Comparison of ENCODE assay signal across 18 cellular contexts in genomic region chr9:72614057-72614456, GRCh38.
DNase-seq lines count a peak whose midpoint lies in the region; ATAC-seq, FAIRE-seq and TF ChIP-seq lines count a peak whose summit lies in the region.
"Had no signal": no experiment of that assay in that cellular context is flagged by ENCODE, and none has a peak within 500 bp of the region (broad histone marks: within the 10 kb centered on the region; RNA-seq: fewer than 3 reads in every experiment).

No MANE protein-coding gene starts in this region.

- no peaks in the 10 kb centered on the region; a peak in 1 of 5 replicates for H3K27me3 ChIP-seq in HepG2 (ENCODE audit: control insufficient read depth in 1 of 2, insufficient read depth in 2 of 2, low read length in 2 of 2)
- no peaks in the 10 kb centered on the region for H3K27me3 ChIP-seq in right lobe of liver
- H3K27me3 ChIP-seq in thyroid gland = no peaks in the 10 kb centered on the region

- POLR2A ChIA-PET in HepG2 (lab: Yijun Ruan, JAX) = no interaction called here

- H3K9me3 ChIP-seq in HepG2 (ENCODE audit: low read length) (no peaks in the 10 kb centered on the region), right lobe of liver (no peaks in the 10 kb centered on the region), mucosa of descending colon (no peaks in the 10 kb centered on the region), thyroid gland (no peaks in the 10 kb centered on the region)

- no peak for TF ChIP-seq RAD21 in HepG2 (CRISPR knock-in tag; IDR thresholded peaks at IDR 0.05)

- H3K27ac ChIP-seq in HepG2 (ENCODE audit: extremely low read length, insufficient read depth, low read length) (no peak overlapping the region), right lobe of liver (no peak overlapping the region), thyroid gland (peak overlapping the region in 1 of 3 donors; percentile 48)

- WGBS in HepG2 (ENCODE audit: low lambda C conversion rate) = 0% methylated on average over 1 of the region's 1 CpG
- WGBS in right lobe of liver (ENCODE audit: insufficient coverage, low coverage, low lambda C conversion rate, missing lambda C conversion rate) = 21% methylated on average over 1 of the region's 1 CpG
- WGBS in thyroid gland, 2 donors = 16 to 19% methylated on average over 1 of the region's 1 CpG

- no TSS peak for BruUV-seq in HepG2 (replicated peaks; lab: Mats Ljungman, UMichigan)

- no peaks in the 10 kb centered on the region for H3K36me3 ChIP-seq in HepG2 (replicated peaks in 1 of 2; ENCODE audit: control insufficient read depth in 1 of 2, insufficient read depth in 2 of 2, low read length in 2 of 2)
- no peaks in the 10 kb centered on the region for H3K36me3 ChIP-seq in right lobe of liver
- no peaks in the 10 kb centered on the region for H3K36me3 ChIP-seq in mucosa of descending colon (ENCODE audit: low read depth)
- no peaks in the 10 kb centered on the region for H3K36me3 ChIP-seq in thyroid gland

- H4K20me1 ChIP-seq in HepG2 (ENCODE audit: insufficient read depth, low read length) = no peaks in the 10 kb centered on the region

- H2AFZ ChIP-seq in HepG2 (ENCODE audit: low read length) = no peak overlapping the region

- TF ChIP-seq POLR2A in HepG2 (IDR thresholded peaks at IDR 0.05; ENCODE audit: insufficient read depth in 1 of 2, low read depth in 2 of 2, low read length in 2 of 2) = no peak
- TF ChIP-seq POLR2A in right lobe of liver (IDR thresholded peaks at IDR 0.05) = no peak
- no peak for TF ChIP-seq POLR2A in thyroid gland (IDR thresholded peaks at IDR 0.05)

- no peaks in the 10 kb centered on the region for H3K79me2 ChIP-seq in HepG2 (ENCODE audit: insufficient read depth, low read length)

- in situ Hi-C loops in HepG2 (cut with HindIII; ENCODE audit: extremely low pct_ligation_motif_present, low pct_unique_long_range_greater_than_20kb) = no loop called here

- no peaks in the 10 kb centered on the region for H3K4me1 ChIP-seq in HepG2 (ENCODE audit: insufficient read depth, low read length)
- H3K4me1 ChIP-seq in right lobe of liver = no peaks in the 10 kb centered on the region
- H3K4me1 ChIP-seq in mucosa of descending colon (ENCODE audit: low read depth) = peaks cover 5% of the 10 kb centered on the region
- H3K4me1 ChIP-seq in thyroid gland = peaks cover 0 to 7% of the 10 kb centered on the region in 2 donors

- H3K9ac ChIP-seq in HepG2 (ENCODE audit: insufficient read depth, low read depth, low read length) = no peak overlapping the region

- CTCF ChIA-PET in HepG2 (lab: Yijun Ruan, JAX; ENCODE audit: low intra/inter-chr PET ratio, low total read pairs) = no interaction called here

- H3K4me2 ChIP-seq in HepG2 (ENCODE audit: low read depth, low read length) = no peak overlapping the region

- no peak for TF ChIP-seq EP300 in HepG2 (IDR thresholded peaks at IDR 0.05; ENCODE audit: low read depth in 2 of 2, low read length in 2 of 2)
- no peak for TF ChIP-seq EP300 in HepG2 (CRISPR knock-in tag; IDR thresholded peaks at IDR 0.05; ENCODE audit: borderline replicate concordance)

- no peak for DNase-seq in HepG2 (ENCODE audit: low spot score)
- no peak for DNase-seq in right lobe of liver
- peak; percentile 10 for DNase-seq in fibroblast of mammary gland (ENCODE audit: low read depth)
- DNase-seq in mucosa of descending colon = no peak
- peak; percentile 44 to 53 for DNase-seq in thyroid gland
- DNase-seq in mesenteric fat pad (ENCODE audit: low spot score) = no peak
- no peak for DNase-seq in NCI-H2081 (lab: John Stamatoyannopoulos, UW)
- DNase-seq: C1 segment of cervical spinal cord; Calu3; CD4-positive, alpha-beta T cell; DMS 273 treated with DMSO at 0.1 percent for 48 hours; DMS79 treated with DMSO at 0.1 percent for 48 hours; EL; GDM1; H7 had no signal

- TF ChIP-seq CTCF in HepG2 (CRISPR knock-in tag; IDR thresholded peaks at IDR 0.05) (no peak), right lobe of liver (IDR thresholded peaks at IDR 0.05) (no peak), fibroblast of mammary gland (conservative IDR thresholded peaks at IDR 0.05; ENCODE audit: control insufficient read depth, insufficient read depth, low read depth, low read length) (no peak), mucosa of descending colon (IDR thresholded peaks at IDR 0.05) (no peak), thyroid gland (IDR thresholded peaks at IDR 0.05) (no peak)

- intact Hi-C loops in HepG2 (cut with micrococcal nuclease; ENCODE audit: unreplicated experiment) (no loop called here), right lobe of liver (cut with DNase I) (no loop called here), mucosa of descending colon (cut with DNase I, micrococcal nuclease) (no loop called here), thyroid gland (cut with DNase I) (no loop called here)

- H3K4me3 ChIP-seq in HepG2 (replicated peaks in 1 of 3; ENCODE audit: insufficient read depth in 1 of 3, low read depth in 2 of 3, low read length in 3 of 3) (no peak overlapping the region), right lobe of liver (no peak overlapping the region), fibroblast of mammary gland (ENCODE audit: control insufficient read depth, low read depth, low read length) (no peak overlapping the region), mucosa of descending colon (no peak overlapping the region), thyroid gland (replicated peaks in 1 of 3) (no peak overlapping the region)

- ATAC-seq in HepG2 = no peak
- ATAC-seq in right lobe of liver = no peak
- peak; percentile 71 for ATAC-seq in mucosa of descending colon
- ATAC-seq in GM21423 (IDR thresholded peaks at IDR 0.05; ENCODE audit: unreplicated experiment) = no peak

- FAIRE-seq in HepG2 (lab: Jason Lieb, UNC) = no peak
- FAIRE-seq: A204.1, GM12892 had no signal

TF ChIP-seq in HepG2, 621 proteins besides CTCF, POLR2A, EP300 and RAD21:
- TF ChIP-seq ATF7 (IDR thresholded peaks at IDR 0.05) (peak; percentile 91), ATF7 (CRISPR knock-in tag; IDR thresholded peaks at IDR 0.05) (no peak), PAF1 (CRISPR knock-in tag; IDR thresholded peaks at IDR 0.05) (no peak), ATRX (CRISPR knock-in tag; IDR thresholded peaks at IDR 0.05; ENCODE audit: borderline replicate concordance) (no peak), CREB1 (IDR thresholded peaks at IDR 0.05) (peak; percentile 43; the same call in 1 of the 2 replicates), CREB1 (CRISPR knock-in tag; IDR thresholded peaks at IDR 0.05) (no peak), POLR2AphosphoS5 (IDR thresholded peaks at IDR 0.05; ENCODE audit: low read depth, low read length) (no peak)

Comparison
In these comparisons a context has a peak if more than half of its experiments do, and no peak if none do; other contexts are left out.
1. DNase-seq: peak in fibroblast of mammary gland (single experiment) and thyroid gland (2 of 2); none in HepG2 (single experiment), right lobe of liver (0 of 3), mucosa of descending colon (0 of 3), mesenteric fat pad (single experiment) and NCI-H2081 (0 of 2).